ENCODE assay signal across 9 cellular contexts in genomic region chr1:154344977-154345837, GRCh38. TPM values are rescaled to one million over a fixed set of nuclear protein-coding genes. Genes with fewer than 3 reads are reported as not detected.
DNase-seq lines count a peak whose midpoint lies in the region; ATAC-seq and TF ChIP-seq lines count a peak whose summit lies in the region.
"Had no signal": no experiment of that assay in that cellular context is flagged by ENCODE, and none has a peak within 500 bp of the region (broad histone marks: within the 10 kb centered on the region; RNA-seq: fewer than 3 reads in every experiment).

No MANE protein-coding gene starts in this region.

- no peaks in the 10 kb centered on the region for H3K9me2 ChIP-seq in PC-9 (ENCODE audit: insufficient read depth)

- peaks cover 35% of the 10 kb centered on the region for H3K27me3 ChIP-seq in PC-9 (ENCODE audit: insufficient read depth, low read depth)
- H3K27me3 ChIP-seq in cardiac muscle cell, result no peaks in the 10 kb centered on the region

- H3K4me1 Mint-ChIP-seq in activated T-helper 17 cell treated with anti-CD3 and anti-CD28 coated beads, Interleukin-2, amount 50 U/mL, for 72 hours, result peaks cover 58% of the 10 kb centered on the region

- DNase-seq in GM10266 (ENCODE audit: extremely low spot score), result no peak
- DNase-seq in PC-9, result no peak
- DNase-seq in cardiac muscle cell (ENCODE audit: low read depth in 1 of 2, low spot score in 1 of 2), result peak; percentile 58 to 66
- peak; percentile 75 to 78 for DNase-seq in stimulated activated CD4-positive, alpha-beta T cell treated with anti-CD3 and anti-CD28 coated beads, Interleukin-2, amount 100 ng/mL, for 48 hours
- no peak for DNase-seq in cerebellar nuclear complex (lab: John Stamatoyannopoulos, UW)
- no peak for DNase-seq in NCI-H2171 treated with DMSO at 0.1 percent for 48 hours (lab: John Stamatoyannopoulos, UW)

- no TSS peak for BruUV-seq in PC-9 (replicated peaks; lab: Mats Ljungman, UMichigan)

- H3K4me1 ChIP-seq in PC-9 (replicated peaks; ENCODE audit: insufficient read depth), result no peaks in the 10 kb centered on the region
- H3K4me1 ChIP-seq in cardiac muscle cell (ENCODE audit: low read depth), result no peaks in the 10 kb centered on the region

- intact Hi-C loops in PC-9 (cut with micrococcal nuclease; ENCODE audit: unreplicated experiment), result no loop called here

- no peaks in the 10 kb centered on the region for H3K9me3 ChIP-seq in PC-9 (ENCODE audit: insufficient read depth, low read depth)
- no peaks in the 10 kb centered on the region for H3K9me3 ChIP-seq in cardiac muscle cell (ENCODE audit: low read depth)

- peak overlapping the region; percentile 84 for H3K4me3 Mint-ChIP-seq in activated T-helper 17 cell treated with anti-CD3 and anti-CD28 coated beads, Interleukin-2, amount 50 U/mL, for 72 hours

- peak; percentile 61 for TF ChIP-seq CTCF in GM10266 (IDR thresholded peaks at IDR 0.05; ENCODE audit: control insufficient read depth, insufficient read depth, low read depth, missing control alignments)
- TF ChIP-seq CTCF in PC-9 (conservative IDR thresholded peaks at IDR 0.05), result peak; percentile 61
- peak; percentile 75 for TF ChIP-seq CTCF in cardiac muscle cell (IDR thresholded peaks at IDR 0.05; ENCODE audit: low read depth, low read length)

- no peaks in the 10 kb centered on the region for H3K9me3 Mint-ChIP-seq in activated T-helper 17 cell treated with anti-CD3 and anti-CD28 coated beads, Interleukin-2, amount 50 U/mL, for 72 hours

- H3K27ac ChIP-seq in PC-9 (no peak overlapping the region), cardiac muscle cell (no peak overlapping the region)
- H3K27ac ChIP-seq: SK-N-MC had no signal

- CTCF ChIA-PET in PC-9 (lab: Charles Lee), result interaction anchor here (0.6 kb wide), 1 partner anchor 9 kb away, joined by 3 read pairs; no protein-coding TSS in a partner anchor

- H3K27me3 Mint-ChIP-seq in activated T-helper 17 cell treated with anti-CD3 and anti-CD28 coated beads, Interleukin-2, amount 50 U/mL, for 72 hours, result no peaks in the 10 kb centered on the region

- no peaks in the 10 kb centered on the region; the same call in 1 of the 2 replicates for H3F3A ChIP-seq in PC-9 (ENCODE audit: insufficient read depth, low read depth)

- no peaks in the 10 kb centered on the region for H4K20me1 ChIP-seq in PC-9 (ENCODE audit: insufficient read depth)

- H3K36me3 ChIP-seq in PC-9 (ENCODE audit: low read depth) (no peaks in the 10 kb centered on the region), cardiac muscle cell (peaks cover 56% of the 10 kb centered on the region)

- H3K4me2 ChIP-seq in PC-9, result no peak overlapping the region

- POLR2A ChIA-PET in PC-9 (lab: Charles Lee; ENCODE audit: unreplicated experiment), result no interaction called here

- H3K79me2 ChIP-seq in PC-9 (ENCODE audit: low read depth), result no peaks in the 10 kb centered on the region

- no peak overlapping the region for H2AFZ ChIP-seq in PC-9

- peaks cover 100% of the 10 kb centered on the region for H3K36me3 Mint-ChIP-seq in activated T-helper 17 cell treated with anti-CD3 and anti-CD28 coated beads, Interleukin-2, amount 50 U/mL, for 72 hours (ENCODE audit: low read depth)

- H3K4me3 ChIP-seq in PC-9 (no peak overlapping the region), cardiac muscle cell (no peak overlapping the region)
- H3K4me3 ChIP-seq: SK-N-MC had no signal

- peak overlapping the region; percentile 83 for H3K27ac Mint-ChIP-seq in activated T-helper 17 cell treated with anti-CD3 and anti-CD28 coated beads, Interleukin-2, amount 50 U/mL, for 72 hours

- ATAC-seq in activated T-helper 17 cell treated with anti-CD3 and anti-CD28 coated beads, Interleukin-2, amount 50 U/mL, for 72 hours (replicated peaks), result peak; percentile 51
- ATAC-seq in GM21786 (IDR thresholded peaks at IDR 0.05; ENCODE audit: unreplicated experiment), result no peak

RNA-seq across cellular contexts. Expression of gene ATP8B2, which starts 19.9 kb away (rescaled TPM):
- total RNA-seq in PC-9 (2021) (0.07 and 1.4 TPM in 2 replicates), cardiac muscle cell (102 and 116 TPM in 2 replicates)
- total RNA-seq in activated T-helper 17 cell treated with anti-CD3 and anti-CD28 coated beads, Interleukin-2, amount 50 U/mL, for 72 hours, result 10 to 100 TPM; 64.3 to 69.0 TPM
- 12.8 and 13.5 TPM in 2 replicates for polyA plus RNA-seq in cardiac muscle cell

RNA-seq across cellular contexts. Expression of gene AQP10, which starts 24.3 kb away (rescaled TPM):
- total RNA-seq in PC-9 (2021), result not detected in 2 replicates
- not detected for total RNA-seq in activated T-helper 17 cell treated with anti-CD3 and anti-CD28 coated beads, Interleukin-2, amount 50 U/mL, for 72 hours
- 4.8 and 11.2 TPM in 2 replicates for total RNA-seq in cardiac muscle cell
- polyA plus RNA-seq in cardiac muscle cell, result 5.4 and 20.6 TPM in 2 replicates

RNA-seq across cellular contexts. Expression of gene IL6R, which starts 59.9 kb away (rescaled TPM):
- 1.5 and 3.2 TPM in 2 replicates for total RNA-seq in PC-9 (2021)
- total RNA-seq in activated T-helper 17 cell treated with anti-CD3 and anti-CD28 coated beads, Interleukin-2, amount 50 U/mL, for 72 hours, result 10 to 100 TPM; 38.2 to 41.2 TPM
- total RNA-seq in cardiac muscle cell, result 5.2 and 17.2 TPM in 2 replicates
- polyA plus RNA-seq in cardiac muscle cell, result 2.5 and 3.9 TPM in 2 replicates

Comparison
In these comparisons a context has a peak if more than half of its experiments do, and no peak if none do; other contexts are left out.
1. DNase-seq: peak in cardiac muscle cell (2 of 2) and stimulated activated CD4-positive, alpha-beta T cell treated with anti-CD3 and anti-CD28 coated beads, Interleukin-2, amount 100 ng/mL, for 48 hours (2 of 2); none in GM10266 (single experiment), PC-9 (0 of 2), cerebellar nuclear complex (0 of 2) and NCI-H2171 treated with DMSO at 0.1 percent for 48 hours (single experiment).
2. RNA of gene ATP8B2, which starts 19.9 kb away (total RNA-seq): 102 to 116 TPM in cardiac muscle cell and 64.3 to 69.0 TPM in activated T-helper 17 cell treated with anti-CD3 and anti-CD28 coated beads, Interleukin-2, amount 50 U/mL, for 72 hours; 0.07 to 1.4 TPM in PC-9; every median in the first group is over 10 times any median in the second.
3. Peak in every context shown above with its lines, with median percentiles within 50 percentile points of each other: CTCF ChIP-seq.